In the genomic region with DNA sequence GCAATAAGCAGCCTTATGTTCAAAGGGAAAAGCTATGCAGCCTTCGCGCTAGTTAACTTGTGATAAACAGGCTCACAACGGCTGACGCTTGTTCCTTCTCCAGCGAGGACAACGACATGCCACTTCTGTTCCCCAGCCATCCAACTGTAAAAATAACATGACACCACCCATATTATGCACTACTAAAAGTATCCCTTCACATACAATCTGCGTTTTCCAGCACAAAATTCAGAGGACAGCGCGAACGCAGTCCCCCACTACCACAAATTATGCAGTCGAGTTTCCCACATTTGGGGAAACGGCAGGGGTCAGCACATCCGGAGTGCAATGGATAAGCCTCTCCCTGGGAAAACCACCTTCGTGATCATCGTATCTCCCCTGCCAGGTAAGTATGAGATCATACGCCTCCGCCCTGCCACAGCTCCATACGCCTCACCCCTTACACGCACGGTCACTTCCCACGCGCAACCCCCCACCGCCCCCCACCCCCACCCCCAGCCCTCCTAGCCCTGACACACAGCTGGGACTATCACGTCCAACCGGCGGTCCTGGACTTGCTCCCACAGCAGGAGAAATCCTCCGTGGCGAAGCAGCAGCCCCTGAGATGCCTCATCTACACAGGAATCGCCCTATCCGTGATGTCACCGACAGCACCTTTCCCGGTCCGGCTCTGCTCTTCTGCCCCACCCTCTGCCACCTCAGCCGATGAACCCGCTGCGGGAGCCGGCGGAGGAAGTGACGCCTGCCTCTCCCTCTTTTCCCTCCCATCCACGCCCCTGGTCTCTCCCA, we compare ENCODE assay signal across 8 cellular contexts.
A peak's percentile ranks its signal among the peaks of the same experiment; 100 is the strongest.
DNase-seq lines count a peak whose midpoint lies in the region; ATAC-seq lines count a peak whose summit lies in the region.

No MANE protein-coding gene starts in this region.

- H3K9me3 ChIP-seq in endocrine pancreas (ENCODE audit: control insufficient read depth, low read length), result no peaks in the 10 kb centered on the region

- DNase-seq in DMS53 (lab: John Stamatoyannopoulos, UW) (peak; percentile 85), NCI-H82 (lab: John Stamatoyannopoulos, UW) (no peak)
- DNase-seq in activated CD4-positive, alpha-beta T cell treated with anti-CD3 and anti-CD28 coated beads, Interleukin-2, amount 10 ng/mL, durations not matched to agents 7 days and 5 days, result peak; percentile 35

- H3K4me1 ChIP-seq in endocrine pancreas (ENCODE audit: control insufficient read depth, insufficient read depth, low read length) (peaks cover 4% of the 10 kb centered on the region), rectal smooth muscle tissue (ENCODE audit: control insufficient read depth, insufficient read depth, low read length) (no peaks in the 10 kb centered on the region)

- peak overlapping the region; percentile 76 for H3K27ac Mint-ChIP-seq in activated CD4-positive, alpha-beta T cell treated with anti-CD3 and anti-CD28 coated beads, Interleukin-2, amount 10 ng/mL, durations not matched to agents 7 days and 5 days

- H3K27me3 ChIP-seq in endocrine pancreas (ENCODE audit: control insufficient read depth, insufficient read depth, low read length) (peaks cover 2% of the 10 kb centered on the region), rectal smooth muscle tissue (ENCODE audit: control insufficient read depth, insufficient read depth, low read length) (peaks cover 4% of the 10 kb centered on the region)

- ATAC-seq in GM19463 (IDR thresholded peaks at IDR 0.05; ENCODE audit: unreplicated experiment) (no peak), GM19455 (IDR thresholded peaks at IDR 0.05; ENCODE audit: unreplicated experiment) (no peak), HG03095 (IDR thresholded peaks at IDR 0.05; ENCODE audit: unreplicated experiment) (no peak)

- peaks cover 24% of the 10 kb centered on the region for H3K27me3 Mint-ChIP-seq in activated CD4-positive, alpha-beta T cell treated with anti-CD3 and anti-CD28 coated beads, Interleukin-2, amount 10 ng/mL, durations not matched to agents 7 days and 5 days

- H3K36me3 ChIP-seq in endocrine pancreas (ENCODE audit: control insufficient read depth, insufficient read depth, low read length) (no peaks in the 10 kb centered on the region), rectal smooth muscle tissue (ENCODE audit: control insufficient read depth, insufficient read depth, low read length) (no peaks in the 10 kb centered on the region)

- H3K9ac ChIP-seq in endocrine pancreas (ENCODE audit: control insufficient read depth, insufficient read depth, low read length) (no peak overlapping the region), rectal smooth muscle tissue (ENCODE audit: low read length) (no peak overlapping the region)

- CTCF ChIA-PET in activated CD4-positive, alpha-beta T cell treated with anti-CD3 and anti-CD28 coated beads, Interleukin-2, amount 10 ng/mL, durations not matched to agents 7 days and 5 days (lab: Charles Lee), result interaction anchor here (1.0 kb wide), 1 partner anchor 10 kb away, joined by 4 read pairs; no protein-coding TSS in a partner anchor

- H3K9me3 Mint-ChIP-seq in activated CD4-positive, alpha-beta T cell treated with anti-CD3 and anti-CD28 coated beads, Interleukin-2, amount 10 ng/mL, durations not matched to agents 7 days and 5 days, result no peaks in the 10 kb centered on the region

- no peak overlapping the region for H3K27ac ChIP-seq in rectal smooth muscle tissue (ENCODE audit: low read depth, low read length)

- peak overlapping the region; percentile 79 for H3K4me3 Mint-ChIP-seq in activated CD4-positive, alpha-beta T cell treated with anti-CD3 and anti-CD28 coated beads, Interleukin-2, amount 10 ng/mL, durations not matched to agents 7 days and 5 days

- H3K36me3 Mint-ChIP-seq in activated CD4-positive, alpha-beta T cell treated with anti-CD3 and anti-CD28 coated beads, Interleukin-2, amount 10 ng/mL, durations not matched to agents 7 days and 5 days (ENCODE audit: low read depth), result no peaks in the 10 kb centered on the region

- POLR2A ChIA-PET in activated CD4-positive, alpha-beta T cell treated with anti-CD3 and anti-CD28 coated beads, Interleukin-2, amount 10 ng/mL, durations not matched to agents 7 days and 5 days (lab: Charles Lee), result interaction anchor here (0.6 kb wide), 1 partner anchor 28 kb away, joined by 4 read pairs; no protein-coding TSS in a partner anchor

- peaks cover 45% of the 10 kb centered on the region for H3K4me1 Mint-ChIP-seq in activated CD4-positive, alpha-beta T cell treated with anti-CD3 and anti-CD28 coated beads, Interleukin-2, amount 10 ng/mL, durations not matched to agents 7 days and 5 days

- H3K4me3 ChIP-seq in endocrine pancreas (ENCODE audit: control insufficient read depth, insufficient read depth, low read length) (peak overlapping the region; percentile 61), rectal smooth muscle tissue (ENCODE audit: low read length) (peak overlapping the region; percentile 32)
